Comparison of ENCODE assay signal across 8 cellular contexts in the genomic region with DNA sequence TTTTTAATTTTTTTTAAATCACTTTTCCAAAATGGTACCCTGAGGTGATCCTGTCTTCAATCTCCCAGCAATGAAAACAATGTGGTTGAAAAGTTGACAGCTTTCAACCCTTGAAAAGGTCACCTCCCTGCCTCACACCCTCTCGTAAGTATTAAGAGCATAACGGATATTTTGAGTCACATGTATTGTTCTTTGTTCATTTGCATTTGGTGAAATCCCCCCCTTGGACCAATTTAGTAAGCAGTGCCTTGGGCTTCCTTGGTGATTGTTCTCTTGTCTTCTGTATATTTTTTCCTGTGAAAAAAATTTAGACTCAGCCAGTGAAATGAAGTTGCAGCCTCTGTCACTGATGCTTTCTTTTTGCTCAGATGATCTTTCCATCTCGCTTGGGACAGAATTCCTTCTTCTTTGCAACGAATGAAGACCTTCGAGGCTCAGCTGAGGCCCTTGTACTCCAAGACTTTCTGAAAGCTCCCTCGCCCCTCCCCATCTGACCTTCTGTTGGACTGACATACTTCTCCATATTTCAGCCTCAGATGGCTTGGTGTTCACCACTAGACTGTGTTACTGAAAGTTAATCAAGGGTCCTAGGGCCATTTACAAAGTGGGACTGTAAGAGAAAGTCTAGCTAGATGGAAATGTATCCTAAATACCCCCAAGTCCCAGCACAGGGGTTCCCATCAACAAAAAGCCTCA.
DNase-seq lines count a peak whose midpoint lies in the region; ATAC-seq, FAIRE-seq and TF ChIP-seq lines count a peak whose summit lies in the region.

No MANE protein-coding gene starts in this region.

- H3K27me3 ChIP-seq in right lobe of liver = no peaks in the 10 kb centered on the region

- intact Hi-C loops in right lobe of liver (cut with DNase I) = no loop called here

- no peak for TF ChIP-seq CTCF in right lobe of liver (IDR thresholded peaks at IDR 0.05)

- WGBS in right lobe of liver (ENCODE audit: insufficient coverage, low coverage, low lambda C conversion rate, missing lambda C conversion rate) = 62% methylated on average over 5 of the region's 6 CpGs

- H3K27ac ChIP-seq in right lobe of liver = peak overlapping the region in 2 of 3 donors; percentile 40 to 49

- no peak overlapping the region for H3K4me3 ChIP-seq in right lobe of liver

- FAIRE-seq in urothelium cell line (lab: Jason Lieb, UNC) = no peak

- DNase-seq in right lobe of liver = no peak
- DNase-seq in GM19238 (ENCODE audit: insufficient read length, low spot score) = no peak
- no peak for DNase-seq in NCI-H82 treated with DMSO at 0.1 percent for 48 hours (lab: John Stamatoyannopoulos, UW; ENCODE audit: unreplicated experiment)
- DNase-seq in urothelium cell line (ENCODE audit: low spot score) = no peak
- DNase-seq in NCI-H2196 (lab: John Stamatoyannopoulos, UW; ENCODE audit: unreplicated experiment) = no peak

- no peaks in the 10 kb centered on the region for H3K4me1 ChIP-seq in right lobe of liver

- no peak for TF ChIP-seq POLR2A in right lobe of liver (IDR thresholded peaks at IDR 0.05)

- H3K9me3 ChIP-seq in right lobe of liver = no peaks in the 10 kb centered on the region

- ATAC-seq in GM18511 (IDR thresholded peaks at IDR 0.05; ENCODE audit: unreplicated experiment) (peak; percentile 26), HG02571 (IDR thresholded peaks at IDR 0.05; ENCODE audit: unreplicated experiment) (peak; percentile 18), right lobe of liver (peak in 1 of 4 donors; percentile 11)
- peak; percentile 42 to 43 for ATAC-seq in activated CD4-positive, CD25-positive, alpha-beta regulatory T cell treated with anti-CD3 and anti-CD28 coated beads, Interleukin-2, amount 50 U/mL, for 24 hours

- H3K36me3 ChIP-seq in right lobe of liver = no peaks in the 10 kb centered on the region
